ENCODE assay signal across 8 cellular contexts in genomic region chr9:72557549-72557948, GRCh38.
DNase-seq lines count a peak whose midpoint lies in the region; ATAC-seq and FAIRE-seq lines count a peak whose summit lies in the region.

No MANE protein-coding gene starts in this region.

- no peak for ATAC-seq in GM21515 (IDR thresholded peaks at IDR 0.05; ENCODE audit: unreplicated experiment)

- DNase-seq in HTR-8/SVneo (ENCODE audit: insufficient read length, low spot score) (peak; percentile 77), fibroblast of gingiva (ENCODE audit: low read depth) (peak; percentile 87), hippocampal formation (lab: John Stamatoyannopoulos, UW) (no peak), NCI-H2029 treated with DMSO at 0.1 percent for 48 hours (lab: John Stamatoyannopoulos, UW) (no peak), GM19240 (ENCODE audit: insufficient read length, low spot score) (no peak)
- DNase-seq in activated CD4-positive, alpha-beta T cell treated with anti-CD3 and anti-CD28 coated beads, Interleukin-2, amount 50 U/mL, for 4 hours, result peak; percentile 44 to 56
- DNase-seq in stimulated activated CD4-positive, alpha-beta T cell treated with anti-CD3 and anti-CD28 coated beads, Interleukin-15, amount 100 ng/mL, for 48 hours (ENCODE audit: low read depth in 2 of 2), result peak; percentile 34 to 61

- FAIRE-seq in HTR-8/SVneo (lab: Jason Lieb, UNC), result peak; percentile 70

Comparison
In these comparisons a context has a peak if more than half of its experiments do, and no peak if none do; other contexts are left out.
1. DNase-seq: peak in HTR-8/SVneo (single experiment), activated CD4-positive, alpha-beta T cell treated with anti-CD3 and anti-CD28 coated beads, Interleukin-2, amount 50 U/mL, for 4 hours (2 of 2), fibroblast of gingiva (single experiment) and stimulated activated CD4-positive, alpha-beta T cell treated with anti-CD3 and anti-CD28 coated beads, Interleukin-15, amount 100 ng/mL, for 48 hours (2 of 2); none in hippocampal formation (0 of 2), NCI-H2029 treated with DMSO at 0.1 percent for 48 hours (single experiment) and GM19240 (single experiment).